16 cellular contexts compared by ENCODE assay signal in genomic region chr14:68172216-68172615, GRCh38.
DNase-seq lines count a peak whose midpoint lies in the region; ATAC-seq and TF ChIP-seq lines count a peak whose summit lies in the region.
"Had no signal": no experiment of that assay in that cellular context is flagged by ENCODE, and none has a peak within 500 bp of the region (broad histone marks: within the 10 kb centered on the region; RNA-seq: fewer than 3 reads in every experiment).

No MANE protein-coding gene starts in this region.

- peaks cover 19% of the 10 kb centered on the region; the same call in 1 of the 2 replicates for H3F3A ChIP-seq in PC-9 (ENCODE audit: insufficient read depth, low read depth)

- no peaks in the 10 kb centered on the region for H4K20me1 ChIP-seq in PC-9 (ENCODE audit: insufficient read depth)

- H3K36me3 ChIP-seq in PC-9 (ENCODE audit: low read depth) (no peaks in the 10 kb centered on the region), esophagus muscularis mucosa (no peaks in the 10 kb centered on the region), mucosa of descending colon (ENCODE audit: low read depth) (no peaks in the 10 kb centered on the region), upper lobe of left lung (no peaks in the 10 kb centered on the region)

- H3K27me3 ChIP-seq in PC-9 (ENCODE audit: insufficient read depth, low read depth) (no peaks in the 10 kb centered on the region), esophagus muscularis mucosa (no peaks in the 10 kb centered on the region), upper lobe of left lung (no peaks in the 10 kb centered on the region), foreskin keratinocyte (no peaks in the 10 kb centered on the region)

- H3K4me3 ChIP-seq in PC-9 (no peak overlapping the region), esophagus muscularis mucosa (no peak overlapping the region), mucosa of descending colon (no peak overlapping the region), upper lobe of left lung (no peak overlapping the region)
- H3K4me3 ChIP-seq: lung, SK-N-MC had no signal

- no peaks in the 10 kb centered on the region for H3K79me2 ChIP-seq in PC-9 (ENCODE audit: low read depth)

- H2AFZ ChIP-seq in PC-9: 0 out of 2 replicates have a peak overlapping the region, but pooled peaks have one; percentile 8

- no peak for TF ChIP-seq POLR2A in esophagus muscularis mucosa (IDR thresholded peaks at IDR 0.05; ENCODE audit: low read depth)
- no peak for TF ChIP-seq POLR2A in upper lobe of left lung (IDR thresholded peaks at IDR 0.05)

- peak overlapping the region; percentile 48 for H3K4me2 ChIP-seq in PC-9

- POLR2A ChIA-PET in PC-9 (lab: Charles Lee; ENCODE audit: unreplicated experiment): no interaction called here

- CTCF ChIA-PET in PC-9 (lab: Charles Lee): no interaction called here

- intact Hi-C loops in PC-9 (cut with micrococcal nuclease; ENCODE audit: unreplicated experiment): no loop called here
- intact Hi-C loops in esophagus muscularis mucosa (cut with DNase I): no loop called here
- intact Hi-C loops in mucosa of descending colon (cut with DNase I, micrococcal nuclease): no loop called here

- WGBS in esophagus muscularis mucosa: 41% methylated on average over 3 of the region's 3 CpGs
- WGBS in upper lobe of left lung, 2 donors: 62 to 64% methylated on average over 3 of the region's 3 CpGs

- BruUV-seq in PC-9 (replicated peaks; lab: Mats Ljungman, UMichigan): no TSS peak

- H3K4me1 ChIP-seq in PC-9 (replicated peaks; ENCODE audit: insufficient read depth) (peaks cover 29% of the 10 kb centered on the region), esophagus muscularis mucosa (peaks cover 8 to 64% (median 52%) of the 10 kb centered on the region in 4 donors), mucosa of descending colon (ENCODE audit: low read depth) (peaks cover 27% of the 10 kb centered on the region), upper lobe of left lung (peaks cover 0 to 4% (median 2%) of the 10 kb centered on the region in 4 donors), foreskin keratinocyte (no peaks in the 10 kb centered on the region)

- TF ChIP-seq CTCF in PC-9 (conservative IDR thresholded peaks at IDR 0.05) (no peak), esophagus muscularis mucosa (IDR thresholded peaks at IDR 0.05) (no peak), mucosa of descending colon (IDR thresholded peaks at IDR 0.05) (no peak), upper lobe of left lung (IDR thresholded peaks at IDR 0.05) (no peak), foreskin keratinocyte (conservative IDR thresholded peaks at IDR 0.05) (no peak)

- H3K9me3 ChIP-seq in PC-9 (ENCODE audit: insufficient read depth, low read depth) (0 out of 2 replicates have a peak, but pooled peaks cover 9% of the 10 kb centered on the region), esophagus muscularis mucosa (no peaks in the 10 kb centered on the region), mucosa of descending colon (no peaks in the 10 kb centered on the region), upper lobe of left lung (no peaks in the 10 kb centered on the region)

- no peaks in the 10 kb centered on the region for H3K9me2 ChIP-seq in PC-9 (ENCODE audit: insufficient read depth)

- H3K27ac ChIP-seq in PC-9: peak overlapping the region; percentile 63
- H3K27ac ChIP-seq in esophagus muscularis mucosa (replicated peaks in 1 of 4): peak overlapping the region; percentile 38 to 67 (median 64)
- peak overlapping the region in 3 of 4 donors; percentile 22 to 32 (median 28) for H3K27ac ChIP-seq in upper lobe of left lung
- H3K27ac ChIP-seq in foreskin keratinocyte: no peak overlapping the region

- ATAC-seq in mucosa of descending colon (peak; percentile 17), upper lobe of left lung (ENCODE audit: low FRiP score in 2 of 2) (no peak), foreskin keratinocyte (no peak), HG02678 (IDR thresholded peaks at IDR 0.05; ENCODE audit: unreplicated experiment) (no peak), GM21717 (IDR thresholded peaks at IDR 0.05; ENCODE audit: unreplicated experiment) (no peak)
- ATAC-seq: right cardiac atrium had no signal

- peak in 1 of 2 experiments; percentile 78 for DNase-seq in PC-9
- DNase-seq in esophagus muscularis mucosa (ENCODE audit: extremely low spot score): no peak
- no peak for DNase-seq in mucosa of descending colon
- no peak for DNase-seq in upper lobe of left lung
- DNase-seq in foreskin keratinocyte: no peak
- DNase-seq: activated CD4-positive, alpha-beta memory T cell treated with anti-CD3 and anti-CD28 coated beads, Interleukin-2, amount 10 ng/mL, durations not matched to agents 7 days and 5 days; activated T-cell treated with anti-CD3 and anti-CD28 coated beads, Interleukin-2, amount 50 U/mL, for 48 hours; effector CD8-positive, alpha-beta T cell; NCI-H2029 treated with DMSO at 0.1 percent for 48 hours; NCI-H524; right cardiac atrium; stimulated activated CD4-positive, alpha-beta T cell treated with anti-CD3 and anti-CD28 coated beads, Interleukin-1b, Interleukin-23, amount 100 ng/mL, for 48 hours had no signal

- TF ChIP-seq EP300 in esophagus muscularis mucosa (IDR thresholded peaks at IDR 0.05) (no peak), upper lobe of left lung (IDR thresholded peaks at IDR 0.05) (no peak)
